ENCODE assay signal across 8 cellular contexts in genomic region chr10:86711237-86711956, GRCh38. TPM values are rescaled to one million over a fixed set of nuclear protein-coding genes. Genes with fewer than 3 reads are reported as not detected.
DNase-seq lines count a peak whose midpoint lies in the region; ATAC-seq and TF ChIP-seq lines count a peak whose summit lies in the region.

No MANE protein-coding gene starts in this region.

- no peaks in the 10 kb centered on the region for H3K27me3 Mint-ChIP-seq in activated naive CD4-positive, alpha-beta T cell treated with anti-CD3 and anti-CD28 coated beads for 36 hours (ENCODE audit: low read depth)

- H2AFZ ChIP-seq in osteoblast (ENCODE audit: low read length): peak overlapping the region; percentile 100

- CTCF ChIA-PET in activated naive CD4-positive, alpha-beta T cell treated with anti-CD3 and anti-CD28 coated beads for 36 hours (lab: Charles Lee): interaction anchor here (0.6 to 1.5 kb wide), 4 partner anchors 44 to 258 kb away, joined by 3 to 5 read pairs (median 4); partner anchors contain the start of gene BMPR1A

- WGBS in testis, 2 donors: 0 to 1% methylated on average over 2 to 78 of the region's 94 CpGs

- H3K36me3 Mint-ChIP-seq in activated naive CD4-positive, alpha-beta T cell treated with anti-CD3 and anti-CD28 coated beads for 36 hours (ENCODE audit: low read depth): no peaks in the 10 kb centered on the region

- peaks cover 14% of the 10 kb centered on the region for H3K4me1 Mint-ChIP-seq in activated naive CD4-positive, alpha-beta T cell treated with anti-CD3 and anti-CD28 coated beads for 36 hours (ENCODE audit: low read depth)

- peak overlapping the region; percentile 79 for H3K4me3 ChIP-seq in osteoblast (ENCODE audit: insufficient read depth, low read length)
- H3K4me3 ChIP-seq in testis: peak overlapping the region; percentile 80 to 82

- DNase-seq in SK-MEL-5 (ENCODE audit: low read depth, low spot score) (peak; percentile 75), globus pallidus (ENCODE audit: low spot score) (peak; percentile 84), osteoblast (ENCODE audit: insufficient read length, low spot score, missing footprints) (peak; percentile 100), testis (peak; percentile 89)
- DNase-seq in activated naive CD4-positive, alpha-beta T cell treated with anti-CD3 and anti-CD28 coated beads for 36 hours: peak; percentile 86

- in situ Hi-C loops in SK-MEL-5 (cut with HindIII; ENCODE audit: low pct_unique_long_range_greater_than_20kb, low sequenced_read_pairs): no loop called here

- peak overlapping the region; percentile 86 for H3K4me2 ChIP-seq in osteoblast (ENCODE audit: insufficient read depth, low read length)

- H3K36me3 ChIP-seq in ES-I3 (ENCODE audit: insufficient read depth, low read length) (no peaks in the 10 kb centered on the region), KOPT-K1 (ENCODE audit: insufficient read depth, low read length) (no peaks in the 10 kb centered on the region), osteoblast (ENCODE audit: insufficient read depth, low read length) (no peaks in the 10 kb centered on the region), testis (ENCODE audit: low read depth, missing control alignments) (no peaks in the 10 kb centered on the region)

- H3K27ac ChIP-seq in KOPT-K1 (ENCODE audit: low read depth, low read length, poor library complexity, severe bottlenecking) (peak overlapping the region; percentile 90), osteoblast (ENCODE audit: low read depth, low read length) (peak overlapping the region; percentile 71), testis (peak overlapping the region; percentile 92 to 95)

- peak overlapping the region; percentile 87 for H3K4me3 Mint-ChIP-seq in activated naive CD4-positive, alpha-beta T cell treated with anti-CD3 and anti-CD28 coated beads for 36 hours

- H3K27ac Mint-ChIP-seq in activated naive CD4-positive, alpha-beta T cell treated with anti-CD3 and anti-CD28 coated beads for 36 hours: peak overlapping the region; percentile 93

- H3K9me3 ChIP-seq in ES-I3 (ENCODE audit: control insufficient read depth, insufficient read depth, low read length) (no peaks in the 10 kb centered on the region), KOPT-K1 (ENCODE audit: insufficient read depth, low read length, poor library complexity, severe bottlenecking) (no peaks in the 10 kb centered on the region), osteoblast (ENCODE audit: low read depth, low read length) (no peaks in the 10 kb centered on the region), testis (no peaks in the 10 kb centered on the region)

- TF ChIP-seq CTCF in osteoblast (IDR thresholded peaks at IDR 0.05; ENCODE audit: extremely low read depth, low read depth, low read length) (peak; percentile 69), testis (IDR thresholded peaks at IDR 0.05) (peak; percentile 87 to 93 (median 92))

- H3K79me2 ChIP-seq in osteoblast (ENCODE audit: insufficient read depth, low read length): no peaks in the 10 kb centered on the region

- H3K27me3 ChIP-seq in osteoblast (ENCODE audit: insufficient read depth, low read length) (no peaks in the 10 kb centered on the region), testis (no peaks in the 10 kb centered on the region)

- TF ChIP-seq POLR2A in testis (IDR thresholded peaks at IDR 0.05): peak; percentile 34

- ATAC-seq in GM21825 (IDR thresholded peaks at IDR 0.05; ENCODE audit: unreplicated experiment): peak; percentile 90

- intact Hi-C loops in activated naive CD4-positive, alpha-beta T cell treated with anti-CD3 and anti-CD28 coated beads for 36 hours (cut with micrococcal nuclease): loop anchor here (1.0 to 10.0 kb wide), 9 partner anchors 23 to 383 kb away; partner anchors contain the start of genes BMPR1A, GLUD1, SHLD2 and WAPL
- intact Hi-C loops in testis (cut with DNase I; ENCODE audit: low total_unique reads): no loop called here

- H3K4me1 ChIP-seq in ES-I3 (ENCODE audit: insufficient read depth, low read length) (peaks cover 12% of the 10 kb centered on the region), osteoblast (ENCODE audit: insufficient read depth, low read length) (peaks cover 9% of the 10 kb centered on the region), testis (peaks cover 11% of the 10 kb centered on the region)

- no peaks in the 10 kb centered on the region for H4K20me1 ChIP-seq in osteoblast (ENCODE audit: insufficient read depth, low read length)

- H3K9me3 Mint-ChIP-seq in activated naive CD4-positive, alpha-beta T cell treated with anti-CD3 and anti-CD28 coated beads for 36 hours: no peaks in the 10 kb centered on the region

- H3K9ac ChIP-seq in ES-I3 (ENCODE audit: low read depth, low read length): peak overlapping the region; percentile 76

RNA-seq across cellular contexts. Expression of gene LDB3, which starts 43.1 kb away (rescaled TPM):
- total RNA-seq in SK-MEL-5 (2014; rRNA removed; shearing (Covaris generic)): 0.61 and 0.88 TPM in 2 replicates
- polyA plus RNA-seq in SK-MEL-5 (2015; cell fraction: cytosol; rRNA removed): 1.7 and 1.8 TPM in 2 replicates
- polyA plus RNA-seq in SK-MEL-5 (2015; cell fraction: nucleus; rRNA removed): 1.8 and 3.4 TPM in 2 replicates
- under 1 TPM; 0.10 to 0.38 TPM for total RNA-seq in activated naive CD4-positive, alpha-beta T cell treated with anti-CD3 and anti-CD28 coated beads for 36 hours
- total RNA-seq in osteoblast (under 0.01 TPM in 2 replicates), testis (1 to 10 TPM; 2.7 to 3.6 TPM)
- 20.3 TPM for polyA plus RNA-seq in testis (ENCODE audit: insufficient read depth, low read depth, low replicate concordance)

RNA-seq across cellular contexts. Expression of gene BMPR1A, which starts 45.0 kb away (rescaled TPM):
- 25.2 and 31.6 TPM in 2 replicates for total RNA-seq in SK-MEL-5 (2014; rRNA removed; shearing (Covaris generic))
- 13.4 and 17.9 TPM in 2 replicates for polyA plus RNA-seq in SK-MEL-5 (2015; cell fraction: cytosol; rRNA removed)
- 15.9 and 17.7 TPM in 2 replicates for polyA plus RNA-seq in SK-MEL-5 (2015; cell fraction: nucleus; rRNA removed)
- 1 to 10 TPM; 2.9 to 6.8 TPM for total RNA-seq in activated naive CD4-positive, alpha-beta T cell treated with anti-CD3 and anti-CD28 coated beads for 36 hours
- total RNA-seq in osteoblast: 71.7 and 73.7 TPM in 2 replicates
- total RNA-seq in testis: 10 to 100 TPM; 42.6 to 51.1 TPM
- 19.5 TPM for polyA plus RNA-seq in testis (ENCODE audit: insufficient read depth, low read depth, low replicate concordance)

RNA-seq across cellular contexts. Expression of gene OPN4, which starts 57.0 kb away (rescaled TPM):
- total RNA-seq in SK-MEL-5 (2014; rRNA removed; shearing (Covaris generic)): not detected in 2 replicates
- polyA plus RNA-seq in SK-MEL-5 (2015; cell fraction: cytosol; rRNA removed): not detected in 2 replicates
- not detected in 2 replicates for polyA plus RNA-seq in SK-MEL-5 (2015; cell fraction: nucleus; rRNA removed)
- total RNA-seq in activated naive CD4-positive, alpha-beta T cell treated with anti-CD3 and anti-CD28 coated beads for 36 hours: not detected
- not detected in 2 replicates for total RNA-seq in osteoblast
- under 1 TPM in 1 of 2 donors, not detected in 1; 0.19 TPM for total RNA-seq in testis
- not detected for polyA plus RNA-seq in testis (ENCODE audit: insufficient read depth, low read depth, low replicate concordance)

Comparison
In these comparisons a context has a peak if more than half of its experiments do, and no peak if none do; other contexts are left out.
1. Peak in every context shown above with its lines: DNase-seq, ATAC-seq, H3K4me3 ChIP-seq and H3K27ac ChIP-seq.